In genomic region chr17:80783461-80783860, GRCh38 we compare ENCODE assay signal across 15 cellular contexts.
DNase-seq lines count a peak whose midpoint lies in the region; TF ChIP-seq lines count a peak whose summit lies in the region.
"Had no signal": no experiment of that assay in that cellular context is flagged by ENCODE, and none has a peak within 500 bp of the region (broad histone marks: within the 10 kb centered on the region; RNA-seq: fewer than 3 reads in every experiment).

No MANE protein-coding gene starts in this region.

- H3K27ac Mint-ChIP-seq in activated CD4-positive, alpha-beta T cell treated with anti-CD3 and anti-CD28 coated beads, Interleukin-2, amount 10 ng/mL, durations not matched to agents 24 days and 14 days, result peak overlapping the region; percentile 94

- H3K79me2 ChIP-seq in smooth muscle cell (ENCODE audit: low read depth), result no peaks in the 10 kb centered on the region

- H2AFZ ChIP-seq in smooth muscle cell (ENCODE audit: low read depth), result no peak overlapping the region

- H3K4me1 ChIP-seq in SJSA1 (replicated peaks) (peaks cover 28% of the 10 kb centered on the region), esophagus muscularis mucosa (peaks cover 0 to 52% (median 43%) of the 10 kb centered on the region in 4 donors), smooth muscle cell (ENCODE audit: low read depth) (peaks cover 29% of the 10 kb centered on the region)
- H3K4me1 ChIP-seq: breast epithelium had no signal

- H3K9me3 Mint-ChIP-seq in activated CD4-positive, alpha-beta T cell treated with anti-CD3 and anti-CD28 coated beads, Interleukin-2, amount 10 ng/mL, durations not matched to agents 24 days and 14 days, result peaks cover 15% of the 10 kb centered on the region

- peaks cover 39% of the 10 kb centered on the region for H3K36me3 Mint-ChIP-seq in activated CD4-positive, alpha-beta T cell treated with anti-CD3 and anti-CD28 coated beads, Interleukin-2, amount 10 ng/mL, durations not matched to agents 24 days and 14 days (ENCODE audit: low read depth)

- no peaks in the 10 kb centered on the region; the same call in 1 of the 2 replicates for H3K9me3 ChIP-seq in SJSA1 (replicated peaks)
- H3K9me3 ChIP-seq in esophagus muscularis mucosa, result no peaks in the 10 kb centered on the region
- H3K9me3 ChIP-seq in smooth muscle cell (replicated peaks; ENCODE audit: low read depth), result no peaks in the 10 kb centered on the region
- H3K9me3 ChIP-seq: breast epithelium, heart right ventricle, left ventricle myocardium inferior, thyroid gland had no signal

- TF ChIP-seq CTCF in esophagus muscularis mucosa (IDR thresholded peaks at IDR 0.05) (no peak), smooth muscle cell (IDR thresholded peaks at IDR 0.05; ENCODE audit: borderline replicate concordance, insufficient read depth, poor library complexity, severe bottlenecking) (no peak)

- peak overlapping the region; percentile 42 for H3K27ac ChIP-seq in SJSA1
- H3K27ac ChIP-seq in esophagus muscularis mucosa (replicated peaks in 1 of 4), result peak overlapping the region in 3 of 4 donors; percentile 56 to 78 (median 70)
- H3K27ac ChIP-seq in smooth muscle cell (ENCODE audit: low read depth), result no peak overlapping the region
- H3K27ac ChIP-seq: breast epithelium, thyroid gland had no signal

- H3K4me3 Mint-ChIP-seq in activated CD4-positive, alpha-beta T cell treated with anti-CD3 and anti-CD28 coated beads, Interleukin-2, amount 10 ng/mL, durations not matched to agents 24 days and 14 days, result peak overlapping the region; percentile 78

- H3K27me3 ChIP-seq in SJSA1 (replicated peaks) (no peaks in the 10 kb centered on the region), esophagus muscularis mucosa (no peaks in the 10 kb centered on the region), smooth muscle cell (ENCODE audit: low read depth) (no peaks in the 10 kb centered on the region)
- H3K27me3 ChIP-seq: breast epithelium, heart right ventricle, thyroid gland had no signal

- H3K4me3 ChIP-seq in SJSA1, result no peak overlapping the region
- H3K4me3 ChIP-seq in esophagus muscularis mucosa, result no peak overlapping the region
- H3K4me3 ChIP-seq in smooth muscle cell, result no peak overlapping the region
- H3K4me3 ChIP-seq: breast epithelium, heart right ventricle, K562, left ventricle myocardium inferior, thyroid gland had no signal

- H3K9ac ChIP-seq in smooth muscle cell (ENCODE audit: low read depth), result no peak overlapping the region

- no peak for TF ChIP-seq EP300 in esophagus muscularis mucosa (IDR thresholded peaks at IDR 0.05)

- peaks cover 13% of the 10 kb centered on the region for H3F3A ChIP-seq in smooth muscle cell (ENCODE audit: low read depth)

- intact Hi-C loops in activated CD4-positive, alpha-beta T cell treated with anti-CD3 and anti-CD28 coated beads, Interleukin-2, amount 10 ng/mL, durations not matched to agents 24 days and 14 days (cut with micrococcal nuclease), result loop anchor here (1.0 kb wide), 1 partner anchor 8 kb away; no protein-coding TSS in a partner anchor
- intact Hi-C loops in esophagus muscularis mucosa (cut with DNase I), result no loop called here

- no peaks in the 10 kb centered on the region for H4K20me1 ChIP-seq in smooth muscle cell (ENCODE audit: low read depth)

- no peak for DNase-seq in activated CD4-positive, alpha-beta T cell treated with anti-CD3 and anti-CD28 coated beads, Interleukin-2, amount 10 ng/mL, durations not matched to agents 24 days and 14 days
- no peak for DNase-seq in activated CD4-positive, alpha-beta T cell treated with anti-CD3 and anti-CD28 coated beads for 48 hours
- DNase-seq in SJSA1 (ENCODE audit: low read depth in 1 of 2, low spot score in 2 of 2) (no peak), esophagus muscularis mucosa (ENCODE audit: extremely low spot score) (no peak), smooth muscle cell (lab: John Stamatoyannopoulos, UW; ENCODE audit: unreplicated experiment) (no peak), dedifferentiated amniotic fluid mesenchymal stem cell (ENCODE audit: extremely low spot score) (no peak), EL (no peak), glomerular visceral epithelial cell (ENCODE audit: extremely low spot score) (no peak)
- DNase-seq: heart right ventricle, left ventricle myocardium inferior, NCI-H146, NCI-H82, thyroid gland had no signal

- WGBS in esophagus muscularis mucosa, result 64% methylated on average over 7 of the region's 7 CpGs
- WGBS in smooth muscle cell (ENCODE audit: low lambda C conversion rate), result 91% methylated on average over 7 of the region's 7 CpGs

- peak overlapping the region; percentile 16 for H3K4me2 ChIP-seq in smooth muscle cell

- no peak for TF ChIP-seq POLR2A in esophagus muscularis mucosa (IDR thresholded peaks at IDR 0.05; ENCODE audit: low read depth)

- H3K36me3 ChIP-seq in SJSA1 (peaks cover 14% of the 10 kb centered on the region; the same call in 1 of the 2 replicates), esophagus muscularis mucosa (peaks cover 0 to 4% (median 0%) of the 10 kb centered on the region in 4 donors), smooth muscle cell (ENCODE audit: low read depth) (no peaks in the 10 kb centered on the region)
- H3K36me3 ChIP-seq: breast epithelium, left ventricle myocardium inferior, thyroid gland had no signal

- no peaks in the 10 kb centered on the region for H3K27me3 Mint-ChIP-seq in activated CD4-positive, alpha-beta T cell treated with anti-CD3 and anti-CD28 coated beads, Interleukin-2, amount 10 ng/mL, durations not matched to agents 24 days and 14 days

- peaks cover 79% of the 10 kb centered on the region for H3K4me1 Mint-ChIP-seq in activated CD4-positive, alpha-beta T cell treated with anti-CD3 and anti-CD28 coated beads, Interleukin-2, amount 10 ng/mL, durations not matched to agents 24 days and 14 days
